In the genomic region with DNA sequence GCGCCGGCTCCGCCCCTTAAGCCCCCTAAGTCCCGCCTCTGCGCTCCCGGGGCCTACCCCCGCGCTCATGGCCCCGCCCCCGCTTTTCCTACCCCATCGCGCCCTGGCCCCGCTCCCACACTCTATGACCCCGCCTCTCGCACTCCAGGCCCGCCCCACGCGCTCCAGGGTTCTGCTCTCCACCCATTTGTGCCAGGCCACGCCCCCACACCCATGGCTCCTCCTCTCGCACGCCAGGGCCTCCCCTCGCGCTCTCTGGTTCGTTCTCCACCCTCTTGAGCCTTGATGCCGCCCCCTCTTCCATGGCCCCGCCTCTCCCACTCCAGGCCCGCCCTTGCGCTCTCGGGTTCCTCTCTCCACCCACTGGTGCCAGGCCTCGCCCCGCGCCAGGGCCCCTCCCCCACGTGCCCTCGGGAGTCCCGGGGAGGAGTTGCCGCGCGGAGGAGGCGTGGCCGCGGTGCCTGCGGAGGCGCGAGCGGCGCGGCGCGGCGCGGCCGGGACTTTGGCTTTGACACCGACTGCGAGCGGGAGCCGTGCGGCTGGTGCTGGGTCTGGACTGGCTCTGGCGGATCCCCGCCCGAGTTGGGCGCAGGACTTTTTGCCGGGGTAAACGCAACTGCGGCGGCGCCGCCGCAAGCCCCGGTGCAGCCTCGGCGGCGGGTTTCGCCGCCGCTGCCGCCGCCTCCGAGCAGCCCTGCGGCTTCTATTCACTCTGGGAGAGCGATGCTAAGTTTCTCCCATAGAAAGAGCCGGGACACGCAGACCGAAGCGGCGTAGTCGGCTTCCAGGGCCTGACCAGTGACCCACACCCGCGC, we compare ENCODE assay signal across 1 cellular context.
TF ChIP-seq lines count a peak whose summit lies in the region.

Gene EEPD1 (plus strand): TSS at position 499 of the 815 bp plus-strand sequence. CDS start 1,071 bp downstream, outside the sequence.

TF ChIP-seq in HepG2, 621 proteins besides CTCF, POLR2A, EP300 and RAD21 (continued from another document and continues in another):
- no peak for TF ChIP-seq DZIP1 (CRISPR knock-in tag; IDR thresholded peaks at IDR 0.05)
- TF ChIP-seq WIZ (CRISPR knock-in tag; IDR thresholded peaks at IDR 0.05), result peak; percentile 67; the same call in 1 of the 2 replicates
- TF ChIP-seq, protein P1, sequence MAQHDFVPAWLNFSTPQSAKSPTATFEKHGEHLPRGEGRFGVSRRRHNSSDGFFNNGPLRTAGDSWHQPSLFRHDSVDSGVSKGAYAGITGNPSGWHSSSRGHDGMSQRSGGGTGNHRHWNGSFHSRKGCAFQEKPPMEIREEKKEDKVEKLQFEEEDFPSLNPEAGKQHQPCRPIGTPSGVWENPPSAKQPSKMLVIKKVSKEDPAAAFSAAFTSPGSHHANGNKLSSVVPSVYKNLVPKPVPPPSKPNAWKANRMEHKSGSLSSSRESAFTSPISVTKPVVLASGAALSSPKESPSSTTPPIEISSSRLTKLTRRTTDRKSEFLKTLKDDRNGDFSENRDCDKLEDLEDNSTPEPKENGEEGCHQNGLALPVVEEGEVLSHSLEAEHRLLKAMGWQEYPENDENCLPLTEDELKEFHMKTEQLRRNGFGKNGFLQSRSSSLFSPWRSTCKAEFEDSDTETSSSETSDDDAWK (CRISPR knock-in tag; IDR thresholded peaks at IDR 0.05), result no peak
- peak; percentile 51 for TF ChIP-seq HDAC1 (CRISPR knock-in tag; IDR thresholded peaks at IDR 0.05)
- TF ChIP-seq, protein P2, sequence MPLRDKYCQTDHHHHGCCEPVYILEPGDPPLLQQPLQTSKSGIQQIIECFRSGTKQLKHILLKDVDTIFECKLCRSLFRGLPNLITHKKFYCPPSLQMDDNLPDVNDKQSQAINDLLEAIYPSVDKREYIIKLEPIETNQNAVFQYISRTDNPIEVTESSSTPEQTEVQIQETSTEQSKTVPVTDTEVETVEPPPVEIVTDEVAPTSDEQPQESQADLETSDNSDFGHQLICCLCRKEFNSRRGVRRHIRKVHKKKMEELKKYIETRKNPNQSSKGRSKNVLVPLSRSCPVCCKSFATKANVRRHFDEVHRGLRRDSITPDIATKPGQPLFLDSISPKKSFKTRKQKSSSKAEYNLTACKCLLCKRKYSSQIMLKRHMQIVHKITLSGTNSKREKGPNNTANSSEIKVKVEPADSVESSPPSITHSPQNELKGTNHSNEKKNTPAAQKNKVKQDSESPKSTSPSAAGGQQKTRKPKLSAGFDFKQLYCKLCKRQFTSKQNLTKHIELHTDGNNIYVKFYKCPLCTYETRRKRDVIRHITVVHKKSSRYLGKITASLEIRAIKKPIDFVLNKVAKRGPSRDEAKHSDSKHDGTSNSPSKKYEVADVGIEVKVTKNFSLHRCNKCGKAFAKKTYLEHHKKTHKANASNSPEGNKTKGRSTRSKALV (CRISPR knock-in tag; IDR thresholded peaks at IDR 0.05), result no peak
- TF ChIP-seq SP5 (CRISPR knock-in tag; IDR thresholded peaks at IDR 0.05; ENCODE audit: borderline replicate concordance, low read depth), result peak; percentile 91
- peak; percentile 83 for TF ChIP-seq MNT (IDR thresholded peaks at IDR 0.05)
- TF ChIP-seq JUNB (CRISPR knock-in tag; IDR thresholded peaks at IDR 0.05; ENCODE audit: borderline replicate concordance), result no peak
- no peak for TF ChIP-seq ZNF318 (CRISPR knock-in tag; IDR thresholded peaks at IDR 0.05)
- no peak for TF ChIP-seq HOXA7 (CRISPR knock-in tag; IDR thresholded peaks at IDR 0.05)
- TF ChIP-seq MAX (IDR thresholded peaks at IDR 0.05), result peak; percentile 86
- no peak for TF ChIP-seq HNRNPH1 (optimal IDR thresholded peaks at IDR 0.05; ENCODE audit: low read depth, low read length)
- TF ChIP-seq NR2F1 (CRISPR knock-in tag; IDR thresholded peaks at IDR 0.05), result no peak
- no peak for TF ChIP-seq PHF5A (CRISPR knock-in tag; IDR thresholded peaks at IDR 0.05; ENCODE audit: low read depth, unreplicated experiment)
- no peak for TF ChIP-seq GFI1 (CRISPR knock-in tag; IDR thresholded peaks at IDR 0.05; ENCODE audit: borderline replicate concordance)
- no peak for TF ChIP-seq ZKSCAN8 (CRISPR knock-in tag; IDR thresholded peaks at IDR 0.05; ENCODE audit: borderline replicate concordance)
- no peak for TF ChIP-seq ZFP1 (CRISPR knock-in tag; IDR thresholded peaks at IDR 0.05)
- peak; percentile 83; the same call in 1 of the 2 replicates for TF ChIP-seq ZNF563 (CRISPR knock-in tag; IDR thresholded peaks at IDR 0.05)
- peak; percentile 45; the same call in 1 of the 2 replicates for TF ChIP-seq ZNF580 (CRISPR knock-in tag; IDR thresholded peaks at IDR 0.05; ENCODE audit: borderline replicate concordance, low read depth)
- TF ChIP-seq ZC3H4 (CRISPR knock-in tag; IDR thresholded peaks at IDR 0.05; ENCODE audit: borderline replicate concordance), result no peak
- TF ChIP-seq KLF6 (CRISPR knock-in tag; IDR thresholded peaks at IDR 0.05), result 0 out of 2 replicates have a peak, but pooled peaks have one; percentile 23
- peak; percentile 27; the same call in 1 of the 2 replicates for TF ChIP-seq KAT7 (CRISPR knock-in tag; IDR thresholded peaks at IDR 0.05; ENCODE audit: borderline replicate concordance)
- TF ChIP-seq ZNF781 (CRISPR knock-in tag; IDR thresholded peaks at IDR 0.05; ENCODE audit: borderline replicate concordance, not compliant biosample characterization), result no peak
- TF ChIP-seq, protein P3, sequence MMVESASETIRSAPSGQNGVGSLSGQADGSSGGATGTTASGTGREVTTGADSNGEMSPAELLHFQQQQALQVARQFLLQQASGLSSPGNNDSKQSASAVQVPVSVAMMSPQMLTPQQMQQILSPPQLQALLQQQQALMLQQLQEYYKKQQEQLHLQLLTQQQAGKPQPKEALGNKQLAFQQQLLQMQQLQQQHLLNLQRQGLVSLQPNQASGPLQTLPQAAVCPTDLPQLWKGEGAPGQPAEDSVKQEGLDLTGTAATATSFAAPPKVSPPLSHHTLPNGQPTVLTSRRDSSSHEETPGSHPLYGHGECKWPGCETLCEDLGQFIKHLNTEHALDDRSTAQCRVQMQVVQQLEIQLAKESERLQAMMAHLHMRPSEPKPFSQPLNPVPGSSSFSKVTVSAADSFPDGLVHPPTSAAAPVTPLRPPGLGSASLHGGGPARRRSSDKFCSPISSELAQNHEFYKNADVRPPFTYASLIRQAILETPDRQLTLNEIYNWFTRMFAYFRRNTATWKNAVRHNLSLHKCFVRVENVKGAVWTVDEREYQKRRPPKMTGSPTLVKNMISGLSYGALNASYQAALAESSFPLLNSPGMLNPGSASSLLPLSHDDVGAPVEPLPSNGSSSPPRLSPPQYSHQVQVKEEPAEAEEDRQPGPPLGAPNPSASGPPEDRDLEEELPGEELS (CRISPR knock-in tag; IDR thresholded peaks at IDR 0.05), result no peak; the same call in 1 of the 2 replicates
- TF ChIP-seq ZNF317 (CRISPR knock-in tag; IDR thresholded peaks at IDR 0.05), result no peak; the same call in 1 of the 2 replicates
- no peak for TF ChIP-seq ZNF564 (CRISPR knock-in tag; IDR thresholded peaks at IDR 0.05)
- TF ChIP-seq, protein P4, sequence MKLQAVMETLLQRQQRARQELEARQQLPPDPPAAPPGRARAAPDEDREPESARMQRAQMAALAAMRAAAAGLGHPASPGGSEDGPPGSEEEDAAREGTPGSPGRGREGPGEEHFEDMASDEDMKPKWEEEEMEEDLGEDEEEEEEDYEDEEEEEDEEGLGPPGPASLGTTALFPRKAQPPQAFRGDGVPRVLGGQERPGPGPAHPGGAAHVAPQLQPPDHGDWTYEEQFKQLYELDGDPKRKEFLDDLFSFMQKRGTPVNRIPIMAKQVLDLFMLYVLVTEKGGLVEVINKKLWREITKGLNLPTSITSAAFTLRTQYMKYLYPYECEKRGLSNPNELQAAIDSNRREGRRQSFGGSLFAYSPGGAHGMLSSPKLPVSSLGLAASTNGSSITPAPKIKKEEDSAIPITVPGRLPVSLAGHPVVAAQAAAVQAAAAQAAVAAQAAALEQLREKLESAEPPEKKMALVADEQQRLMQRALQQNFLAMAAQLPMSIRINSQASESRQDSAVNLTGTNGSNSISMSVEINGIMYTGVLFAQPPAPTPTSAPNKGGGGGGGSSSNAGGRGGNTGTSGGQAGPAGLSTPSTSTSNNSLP (IDR thresholded peaks at IDR 0.05; ENCODE audit: low read depth, low read length), result no peak
- TF ChIP-seq ZZZ3 (CRISPR knock-in tag; IDR thresholded peaks at IDR 0.05; ENCODE audit: borderline replicate concordance), result no peak
